In genomic region chr17:41631025-41631889, GRCh38 we compare ENCODE assay signal across 3 cellular contexts.
A peak's percentile ranks its signal among the peaks of the same experiment; 100 is the strongest.
TF ChIP-seq lines count a peak whose summit lies in the region.

No MANE protein-coding gene starts in this region.

TF ChIP-seq in A549, 52 proteins besides CTCF, POLR2A, EP300 and RAD21:
- TF ChIP-seq E2F6 (IDR thresholded peaks at IDR 0.05; ENCODE audit: borderline replicate concordance, low read depth) (no peak), NPAS2 (CRISPR knock-in tag; IDR thresholded peaks at IDR 0.05; ENCODE audit: borderline replicate concordance) (no peak), ZFP36 (IDR thresholded peaks at IDR 0.05; ENCODE audit: borderline replicate concordance, partially characterized antibody) (peak; percentile 66), EHF (CRISPR knock-in tag; IDR thresholded peaks at IDR 0.05) (no peak), HEYL (CRISPR knock-in tag; IDR thresholded peaks at IDR 0.05) (no peak), MAFK (IDR thresholded peaks at IDR 0.05; ENCODE audit: partially characterized antibody) (no peak)

TF ChIP-seq in GM12878, 131 proteins besides CTCF, POLR2A, EP300 and RAD21:
- TF ChIP-seq LARP7 (IDR thresholded peaks at IDR 0.05) (no peak), MEF2B (IDR thresholded peaks at IDR 0.05; ENCODE audit: partially characterized antibody, poor library complexity, severe bottlenecking) (peak; percentile 18)

TF ChIP-seq in SK-N-SH treated with all-trans-retinoic acid at 6 μM for 48 hours, 23 proteins besides CTCF, POLR2A, EP300 and RAD21:
- TF ChIP-seq, protein P1, sequence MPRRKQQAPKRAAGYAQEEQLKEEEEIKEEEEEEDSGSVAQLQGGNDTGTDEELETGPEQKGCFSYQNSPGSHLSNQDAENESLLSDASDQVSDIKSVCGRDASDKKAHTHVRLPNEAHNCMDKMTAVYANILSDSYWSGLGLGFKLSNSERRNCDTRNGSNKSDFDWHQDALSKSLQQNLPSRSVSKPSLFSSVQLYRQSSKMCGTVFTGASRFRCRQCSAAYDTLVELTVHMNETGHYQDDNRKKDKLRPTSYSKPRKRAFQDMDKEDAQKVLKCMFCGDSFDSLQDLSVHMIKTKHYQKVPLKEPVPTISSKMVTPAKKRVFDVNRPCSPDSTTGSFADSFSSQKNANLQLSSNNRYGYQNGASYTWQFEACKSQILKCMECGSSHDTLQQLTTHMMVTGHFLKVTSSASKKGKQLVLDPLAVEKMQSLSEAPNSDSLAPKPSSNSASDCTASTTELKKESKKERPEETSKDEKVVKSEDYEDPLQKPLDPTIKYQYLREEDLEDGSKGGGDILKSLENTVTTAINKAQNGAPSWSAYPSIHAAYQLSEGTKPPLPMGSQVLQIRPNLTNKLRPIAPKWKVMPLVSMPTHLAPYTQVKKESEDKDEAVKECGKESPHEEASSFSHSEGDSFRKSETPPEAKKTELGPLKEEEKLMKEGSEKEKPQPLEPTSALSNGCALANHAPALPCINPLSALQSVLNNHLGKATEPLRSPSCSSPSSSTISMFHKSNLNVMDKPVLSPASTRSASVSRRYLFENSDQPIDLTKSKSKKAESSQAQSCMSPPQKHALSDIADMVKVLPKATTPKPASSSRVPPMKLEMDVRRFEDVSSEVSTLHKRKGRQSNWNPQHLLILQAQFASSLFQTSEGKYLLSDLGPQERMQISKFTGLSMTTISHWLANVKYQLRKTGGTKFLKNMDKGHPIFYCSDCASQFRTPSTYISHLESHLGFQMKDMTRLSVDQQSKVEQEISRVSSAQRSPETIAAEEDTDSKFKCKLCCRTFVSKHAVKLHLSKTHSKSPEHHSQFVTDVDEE (CRISPR knock-in tag; IDR thresholded peaks at IDR 0.05), result no peak
- TF ChIP-seq ZNF565 (CRISPR knock-in tag; conservative IDR thresholded peaks at IDR 0.05; ENCODE audit: low read depth) (no peak), TOX (CRISPR knock-in tag; IDR thresholded peaks at IDR 0.05; ENCODE audit: borderline replicate concordance) (no peak), CSDC2 (CRISPR knock-in tag; IDR thresholded peaks at IDR 0.05) (no peak), ZNF8 (CRISPR knock-in tag; IDR thresholded peaks at IDR 0.05) (no peak), PPARA (CRISPR knock-in tag; IDR thresholded peaks at IDR 0.05; ENCODE audit: borderline replicate concordance) (no peak), ISL1 (CRISPR knock-in tag; IDR thresholded peaks at IDR 0.05) (no peak), OSR1 (CRISPR knock-in tag; IDR thresholded peaks at IDR 0.05) (no peak), ZFP3 (CRISPR knock-in tag; IDR thresholded peaks at IDR 0.05) (no peak), RARB (CRISPR knock-in tag; IDR thresholded peaks at IDR 0.05) (no peak), ARNTL (CRISPR knock-in tag; IDR thresholded peaks at IDR 0.05; ENCODE audit: borderline replicate concordance, low read depth) (no peak), POU6F1 (CRISPR knock-in tag; IDR thresholded peaks at IDR 0.05; ENCODE audit: borderline replicate concordance, low read depth) (no peak), SNAI2 (CRISPR knock-in tag; IDR thresholded peaks at IDR 0.05) (no peak)
